Comparison of ENCODE assay signal across 1 cellular context in genomic region chrX:129931411-129932136, GRCh38.
TF ChIP-seq lines count a peak whose summit lies in the region.

No MANE protein-coding gene starts in this region.

TF ChIP-seq in endothelial cell of umbilical vein, 7 proteins besides CTCF, POLR2A, EP300 and RAD21:
- no peak for TF ChIP-seq JUN (IDR thresholded peaks at IDR 0.05; ENCODE audit: borderline replicate concordance, insufficient read depth, insufficient read length, low read depth)
- TF ChIP-seq POLR2AphosphoS5 (IDR thresholded peaks at IDR 0.05; ENCODE audit: insufficient read depth, low read depth, low read length), result peak; percentile 37
TF ChIP-seq in endothelial cell of umbilical vein: peak in this region for 1.
